Comparison of ENCODE assay signal across 1 cellular context in genomic region chr7:138512885-138513284, GRCh38.
TF ChIP-seq lines count a peak whose summit lies in the region.

No MANE protein-coding gene starts in this region.

TF ChIP-seq in GM23338, 12 proteins besides CTCF, POLR2A, EP300 and RAD21:
- no peak for TF ChIP-seq STAT1 (IDR thresholded peaks at IDR 0.05; ENCODE audit: unreplicated experiment)
- no peak for TF ChIP-seq JUNB (IDR thresholded peaks at IDR 0.05; ENCODE audit: unreplicated experiment)
- TF ChIP-seq ZNF462 (CRISPR knock-in tag; IDR thresholded peaks at IDR 0.05): no peak
- no peak for TF ChIP-seq REST (IDR thresholded peaks at IDR 0.05; ENCODE audit: unreplicated experiment)
- no peak for TF ChIP-seq ETS1 (IDR thresholded peaks at IDR 0.05)
- no peak for TF ChIP-seq EZH2phosphoT487 (IDR thresholded peaks at IDR 0.05; ENCODE audit: unreplicated experiment)
- no peak for TF ChIP-seq EZH2 (IDR thresholded peaks at IDR 0.05; ENCODE audit: low read depth, unreplicated experiment)
- TF ChIP-seq POLR2AphosphoS5 (IDR thresholded peaks at IDR 0.05; ENCODE audit: low read depth): no peak
- TF ChIP-seq ZNF331 (CRISPR knock-in tag; IDR thresholded peaks at IDR 0.05; ENCODE audit: low read depth): no peak
- no peak for TF ChIP-seq CREB1 (CRISPR knock-in tag; IDR thresholded peaks at IDR 0.05; ENCODE audit: low read depth)
- TF ChIP-seq ZNF114 (CRISPR knock-in tag; IDR thresholded peaks at IDR 0.05): no peak
- no peak for TF ChIP-seq NANOG (IDR thresholded peaks at IDR 0.05; ENCODE audit: borderline replicate concordance)
